8 cellular contexts compared by ENCODE assay signal in the genomic region with DNA sequence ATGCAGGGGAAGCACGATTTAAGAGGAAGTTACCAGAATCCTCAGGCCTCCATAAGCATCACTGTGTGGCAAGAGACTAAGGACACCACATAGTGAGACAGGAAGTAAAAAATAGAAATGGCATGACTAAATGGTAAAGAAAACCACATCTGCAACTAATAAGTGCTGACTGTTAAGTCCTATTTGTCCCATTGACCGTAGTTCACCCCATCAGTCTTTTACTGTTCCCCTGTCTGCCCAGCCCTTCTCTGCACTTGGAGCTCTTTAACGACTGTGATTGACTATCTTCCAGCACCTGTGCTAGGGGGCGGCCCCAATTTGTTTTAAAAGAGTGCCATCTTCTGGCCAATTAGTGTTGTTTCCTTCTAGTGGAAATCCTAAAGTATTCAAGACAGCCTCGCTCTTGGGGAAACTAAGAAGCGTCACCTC.
DNase-seq lines count a peak whose midpoint lies in the region; ATAC-seq and TF ChIP-seq lines count a peak whose summit lies in the region.

No MANE protein-coding gene starts in this region.

- H3K27ac Mint-ChIP-seq in neural crest cell (ENCODE audit: unreplicated experiment) (no peak overlapping the region), type B pancreatic cell (no peak overlapping the region)

- TF ChIP-seq CTCF in BE2C (IDR thresholded peaks at IDR 0.05; ENCODE audit: low read depth, low read length) (peak; percentile 36), fibroblast of lung (conservative IDR thresholded peaks at IDR 0.05 in 1 of 2, IDR thresholded peaks at IDR 0.05 in 1 of 2; ENCODE audit: low read depth in 1 of 2, low read length in 2 of 2) (peak; percentile 35 to 43), neural crest cell (conservative IDR thresholded peaks at IDR 0.05) (peak; percentile 76), type B pancreatic cell (conservative IDR thresholded peaks at IDR 0.05) (peak; percentile 76)

- H3K36me3 Mint-ChIP-seq in neural crest cell (ENCODE audit: low read depth), result no peaks in the 10 kb centered on the region
- no peaks in the 10 kb centered on the region for H3K36me3 Mint-ChIP-seq in type B pancreatic cell

- H3K4me3 ChIP-seq in BE2C (ENCODE audit: low read depth, low read length) (no peak overlapping the region), NT2/D1 (ENCODE audit: insufficient read length, low read depth) (no peak overlapping the region), fibroblast of lung (replicated peaks in 1 of 4; ENCODE audit: control extremely low read depth in 1 of 4, insufficient read depth in 1 of 4, low read depth in 3 of 4, low read length in 4 of 4) (no peak overlapping the region)

- peak; percentile 81 for ATAC-seq in GM19328 (IDR thresholded peaks at IDR 0.05; ENCODE audit: unreplicated experiment)

- H3K27me3 Mint-ChIP-seq in neural crest cell (ENCODE audit: low read depth), result no peaks in the 10 kb centered on the region
- H3K27me3 Mint-ChIP-seq in type B pancreatic cell, result no peaks in the 10 kb centered on the region

- H3K9me3 ChIP-seq in BE2C (no peaks in the 10 kb centered on the region), NT2/D1 (ENCODE audit: insufficient read depth, low read length) (no peaks in the 10 kb centered on the region), fibroblast of lung (ENCODE audit: control insufficient read depth, insufficient read depth, low read depth, low read length) (no peaks in the 10 kb centered on the region)

- no peaks in the 10 kb centered on the region for H3K4me1 Mint-ChIP-seq in neural crest cell
- no peaks in the 10 kb centered on the region for H3K4me1 Mint-ChIP-seq in type B pancreatic cell (ENCODE audit: unreplicated experiment)

- no peak overlapping the region for H3K27ac ChIP-seq in fibroblast of lung (ENCODE audit: insufficient read depth, low read length)

- H3K4me2 ChIP-seq in fibroblast of lung (ENCODE audit: extremely low read depth, insufficient read depth, low read length), result no peak overlapping the region

- H3K4me3 Mint-ChIP-seq in neural crest cell (no peak overlapping the region), type B pancreatic cell (no peak overlapping the region)

- H3K9me3 Mint-ChIP-seq in neural crest cell (peaks cover 2% of the 10 kb centered on the region), type B pancreatic cell (no peaks in the 10 kb centered on the region)

- no peaks in the 10 kb centered on the region for H4K20me1 ChIP-seq in fibroblast of lung (ENCODE audit: control insufficient read depth, extremely low read depth, insufficient read depth, low read length)

- no peaks in the 10 kb centered on the region for H3K79me2 ChIP-seq in fibroblast of lung (ENCODE audit: control insufficient read depth, insufficient read depth, low read length)

- H3K36me3 ChIP-seq in BE2C (no peaks in the 10 kb centered on the region), NT2/D1 (ENCODE audit: insufficient read depth, insufficient read length, low read length) (no peaks in the 10 kb centered on the region), fibroblast of lung (ENCODE audit: control insufficient read depth, insufficient read depth, low read length) (no peaks in the 10 kb centered on the region)

- DNase-seq in BE2C (peak; percentile 24), HuH-7 (ENCODE audit: low spot score) (peak; percentile 6), NT2/D1 (ENCODE audit: low read depth, low spot score) (peak; percentile 42), activated T-cell treated with anti-CD3 and anti-CD28 coated beads for 48 hours (ENCODE audit: low read depth) (peak; percentile 3), fibroblast of lung (ENCODE audit: low read depth in 2 of 2) (peak; percentile 46 to 69), neural crest cell (ENCODE audit: low read depth, low spot score) (peak; percentile 2), type B pancreatic cell (ENCODE audit: extremely low spot score, unreplicated experiment) (no peak)

- H3K27me3 ChIP-seq in BE2C (no peaks in the 10 kb centered on the region), NT2/D1 (ENCODE audit: insufficient read depth, insufficient read length) (no peaks in the 10 kb centered on the region), fibroblast of lung (ENCODE audit: control insufficient read depth, insufficient read depth, low read length) (no peaks in the 10 kb centered on the region)

- H2AFZ ChIP-seq in fibroblast of lung (ENCODE audit: low read length), result no peak overlapping the region

- H3K4me1 ChIP-seq in BE2C, result no peaks in the 10 kb centered on the region
- no peaks in the 10 kb centered on the region for H3K4me1 ChIP-seq in NT2/D1 (ENCODE audit: insufficient read depth, insufficient read length)
- H3K4me1 ChIP-seq in fibroblast of lung (ENCODE audit: control insufficient read depth, extremely low read depth, insufficient read depth, low read length), result no peaks in the 10 kb centered on the region

- H3K9ac ChIP-seq in NT2/D1 (ENCODE audit: insufficient read length, low read depth) (no peak overlapping the region), fibroblast of lung (ENCODE audit: insufficient read depth, low read length) (no peak overlapping the region)
